ENCODE assay signal across 1 cellular context in genomic region chr1:92117526-92117925, GRCh38.
TF ChIP-seq lines count a peak whose summit lies in the region.

No MANE protein-coding gene starts in this region.

TF ChIP-seq in K562, 482 proteins besides CTCF, POLR2A, EP300 and RAD21:
- peak; percentile 92 for TF ChIP-seq MAFF (IDR thresholded peaks at IDR 0.05; ENCODE audit: low read length)
- TF ChIP-seq SP1 (CRISPR knock-in tag; IDR thresholded peaks at IDR 0.05): no peak
- no peak for TF ChIP-seq RBM25 (IDR thresholded peaks at IDR 0.05; ENCODE audit: low read depth, low read length, severe bottlenecking)
- no peak for TF ChIP-seq WHSC1 (IDR thresholded peaks at IDR 0.05; ENCODE audit: low read length)
- TF ChIP-seq ZNF316 (IDR thresholded peaks at IDR 0.05): peak; percentile 93
- peak; percentile 94 for TF ChIP-seq MAFK (IDR thresholded peaks at IDR 0.05; ENCODE audit: low read length)
- peak; percentile 86 for TF ChIP-seq MAFG (tag; conservative IDR thresholded peaks at IDR 0.05)
- TF ChIP-seq C11orf30 (IDR thresholded peaks at IDR 0.05; ENCODE audit: low read depth): peak; percentile 88
- no peak for TF ChIP-seq VEZF1 (CRISPR knock-in tag; IDR thresholded peaks at IDR 0.05)
- no peak for TF ChIP-seq ZMIZ1 (IDR thresholded peaks at IDR 0.05; ENCODE audit: low read depth in 2 of 2, low read length in 2 of 2)
